Comparison of ENCODE assay signal across 36 cellular contexts in genomic region chr2:10638093-10638492, GRCh38.
"Had no signal": no experiment of that assay in that cellular context is flagged by ENCODE, and none has a peak within 500 bp of the region (broad histone marks: within the 10 kb centered on the region; RNA-seq: fewer than 3 reads in every experiment).

No MANE protein-coding gene starts in this region.

- H3K4me3 Mint-ChIP-seq: activated B cell treated with CpG ODN at 0.5 μM for 24 hours; activated CD4-positive, alpha-beta memory T cell treated with anti-CD3 and anti-CD28 coated beads for 36 hours; activated CD4-positive, alpha-beta T cell treated with anti-CD3 and anti-CD28 coated beads, Interleukin-2, amount 10 ng/mL, durations not matched to agents 24 days and 14 days; activated CD8-positive, alpha-beta T cell treated with anti-CD3 and anti-CD28 coated beads for 36 hours; activated naive CD4-positive, alpha-beta T cell treated with anti-CD3 and anti-CD28 coated beads for 36 hours; activated naive CD8-positive, alpha-beta T cell treated with anti-CD3 and anti-CD28 coated beads for 36 hours; activated T-cell treated with anti-CD3 and anti-CD28 coated beads, Interleukin-2, amount 50 U/mL, for 4 hours; activated T-cell treated with anti-CD3 and anti-CD28 coated beads, Interleukin-2, amount 50 U/mL, for 72 hours; activated T-helper 1 cell treated with anti-CD3 and anti-CD28 coated beads, Interleukin-12 subunit alpha, Interleukin-12 subunit beta, Interleukin-2, Interleukin-4 antibody, amounts not matched to agents 30 ng/mL and 10 ng/mL and 1 ng/mL, durations not matched to agents 14 hours and 24 hours and 36 hours; activated T-helper 17 cell treated with anti-CD3 and anti-CD28 coated beads, Interleukin-2, amount 50 U/mL, for 72 hours; T-helper 2 cell treated with Interferon-gamma antibody and Interleukin-4, amounts not matched to agents 5 μg/mL and 100 μg/mL, for 36 hours had no signal

- H3K27me3 ChIP-seq: adrenal gland, body of pancreas, brain microvascular endothelial cell, breast epithelium had no signal

- H3K27ac Mint-ChIP-seq: activated B cell treated with CpG ODN at 0.5 μM for 24 hours; activated CD4-positive, alpha-beta memory T cell treated with anti-CD3 and anti-CD28 coated beads for 36 hours; activated CD4-positive, alpha-beta T cell treated with anti-CD3 and anti-CD28 coated beads, Interleukin-2, amount 10 ng/mL, durations not matched to agents 24 days and 14 days; activated CD8-positive, alpha-beta T cell treated with anti-CD3 and anti-CD28 coated beads for 36 hours; activated naive CD4-positive, alpha-beta T cell treated with anti-CD3 and anti-CD28 coated beads for 36 hours; activated naive CD4-positive, alpha-beta T cell treated with anti-CD3 and anti-CD28 coated beads, Interleukin-2, amount 50 U/mL, for 72 hours; activated naive CD8-positive, alpha-beta T cell treated with anti-CD3 and anti-CD28 coated beads for 36 hours; activated T-helper 1 cell treated with anti-CD3 and anti-CD28 coated beads, Interleukin-12 subunit alpha, Interleukin-12 subunit beta, Interleukin-2, Interleukin-4 antibody, amounts not matched to agents 30 ng/mL and 10 ng/mL and 1 ng/mL, durations not matched to agents 14 hours and 24 hours and 36 hours; activated T-helper 17 cell treated with anti-CD3 and anti-CD28 coated beads, Interleukin-2, amount 50 U/mL, for 72 hours; T-helper 2 cell treated with Interferon-gamma antibody and Interleukin-4, amounts not matched to agents 5 μg/mL and 100 μg/mL, for 36 hours had no signal

- H3K4me1 ChIP-seq: body of pancreas, breast epithelium had no signal

- H3K4me1 Mint-ChIP-seq: activated B cell treated with CpG ODN at 0.5 μM for 24 hours; activated naive CD8-positive, alpha-beta T cell treated with anti-CD3 and anti-CD28 coated beads for 36 hours had no signal

- ATAC-seq: activated CD8-positive, alpha-beta T cell treated with anti-CD3 and anti-CD28 coated beads for 36 hours; activated naive CD4-positive, alpha-beta T cell treated with anti-CD3 and anti-CD28 coated beads, Interleukin-2, amount 50 U/mL, for 72 hours; activated T-cell treated with anti-CD3 and anti-CD28 coated beads, Interleukin-2, amount 50 U/mL, for 4 hours; activated T-cell treated with anti-CD3 and anti-CD28 coated beads, Interleukin-2, amount 50 U/mL, for 72 hours; activated T-helper 17 cell treated with anti-CD3 and anti-CD28 coated beads, Interleukin-2, amount 50 U/mL, for 72 hours; body of pancreas had no signal

- H3K4me3 ChIP-seq: adrenal gland, body of pancreas, breast epithelium had no signal

- DNase-seq: activated B cell treated with CpG ODN at 0.5 μM for 24 hours; activated CD4-positive, alpha-beta memory T cell treated with anti-CD3 and anti-CD28 coated beads for 36 hours; activated CD4-positive, alpha-beta T cell treated with anti-CD3 and anti-CD28 coated beads for 4 hours; activated CD4-positive, alpha-beta T cell treated with anti-CD3 and anti-CD28 coated beads, Interleukin-2, amount 10 ng/mL, durations not matched to agents 24 days and 14 days; activated CD4-positive, alpha-beta T cell treated with anti-CD3 and anti-CD28 coated beads, Interleukin-2, amount 50 U/mL, for 1 hour; activated CD4-positive, alpha-beta T cell treated with anti-CD3 and anti-CD28 coated beads, Interleukin-2, amount 50 U/mL, for 4 hours; activated CD4-positive, CD25-positive, alpha-beta regulatory T cell treated with anti-CD3 and anti-CD28 coated beads, Interleukin-2, amount 50 U/mL, for 72 hours; activated CD8-positive, alpha-beta memory T cell treated with anti-CD3 and anti-CD28 coated beads, Interleukin-2, amount 50 U/mL, for 4 hours; activated CD8-positive, alpha-beta T cell treated with anti-CD3 and anti-CD28 coated beads for 36 hours; activated effector memory CD4-positive, alpha-beta T cell treated with anti-CD3 and anti-CD28 coated beads, Interleukin-2, amount 50 U/mL, for 16 hours; activated gamma-delta T cell treated with Interleukin-2 at 50 U/mL for 16 hours; activated naive CD4-positive, alpha-beta T cell; activated naive CD4-positive, alpha-beta T cell treated with anti-CD3 and anti-CD28 coated beads for 36 hours; activated naive CD4-positive, alpha-beta T cell treated with anti-CD3 and anti-CD28 coated beads, Interleukin-2, amount 50 U/mL, for 16 hours; activated naive CD8-positive, alpha-beta T cell treated with anti-CD3 and anti-CD28 coated beads for 36 hours; activated T-cell treated with anti-CD3 and anti-CD28 coated beads for 4 hours; activated T-cell treated with anti-CD3 and anti-CD28 coated beads, Interleukin-2, amount 50 U/mL, for 1 hour; activated T-cell treated with anti-CD3 and anti-CD28 coated beads, Interleukin-2, amount 50 U/mL, for 4 hours; activated T-cell treated with anti-CD3 and anti-CD28 coated beads, Interleukin-2, amount 50 U/mL, for 72 hours; adrenal gland; amniotic stem cell; aorta; body of pancreas; brain microvascular endothelial cell; central memory CD4-positive, alpha-beta T cell; T-helper 2 cell; T-helper 9 cell had no signal

- H3K27ac ChIP-seq: adrenal gland, body of pancreas, brain microvascular endothelial cell, breast epithelium, VCaP had no signal

- H3K27me3 Mint-ChIP-seq: activated B cell treated with CpG ODN at 0.5 μM for 24 hours; activated CD4-positive, alpha-beta memory T cell treated with anti-CD3 and anti-CD28 coated beads for 36 hours; activated CD4-positive, alpha-beta T cell treated with anti-CD3 and anti-CD28 coated beads, Interleukin-2, amount 10 ng/mL, durations not matched to agents 24 days and 14 days; activated CD8-positive, alpha-beta T cell treated with anti-CD3 and anti-CD28 coated beads for 36 hours; activated naive CD8-positive, alpha-beta T cell treated with anti-CD3 and anti-CD28 coated beads for 36 hours; activated T-helper 17 cell treated with anti-CD3 and anti-CD28 coated beads, Interleukin-2, amount 50 U/mL, for 72 hours had no signal

- H3K9me3 ChIP-seq: adrenal gland, body of pancreas, breast epithelium had no signal

- H3K36me3 ChIP-seq: breast epithelium had no signal

- H3K9me3 Mint-ChIP-seq: activated B cell treated with CpG ODN at 0.5 μM for 24 hours; activated CD4-positive, alpha-beta memory T cell treated with anti-CD3 and anti-CD28 coated beads for 36 hours; activated CD4-positive, alpha-beta T cell treated with anti-CD3 and anti-CD28 coated beads, Interleukin-2, amount 10 ng/mL, durations not matched to agents 24 days and 14 days; activated CD8-positive, alpha-beta T cell treated with anti-CD3 and anti-CD28 coated beads for 36 hours; activated naive CD4-positive, alpha-beta T cell treated with anti-CD3 and anti-CD28 coated beads for 36 hours; activated naive CD4-positive, alpha-beta T cell treated with anti-CD3 and anti-CD28 coated beads, Interleukin-2, amount 50 U/mL, for 72 hours; activated naive CD8-positive, alpha-beta T cell treated with anti-CD3 and anti-CD28 coated beads for 36 hours; activated T-cell treated with anti-CD3 and anti-CD28 coated beads, Interleukin-2, amount 50 U/mL, for 4 hours; activated T-cell treated with anti-CD3 and anti-CD28 coated beads, Interleukin-2, amount 50 U/mL, for 72 hours; activated T-helper 1 cell treated with anti-CD3 and anti-CD28 coated beads, Interleukin-12 subunit alpha, Interleukin-12 subunit beta, Interleukin-2, Interleukin-4 antibody, amounts not matched to agents 30 ng/mL and 10 ng/mL and 1 ng/mL, durations not matched to agents 14 hours and 24 hours and 36 hours; activated T-helper 17 cell treated with anti-CD3 and anti-CD28 coated beads, Interleukin-2, amount 50 U/mL, for 72 hours; T-helper 2 cell treated with Interferon-gamma antibody and Interleukin-4, amounts not matched to agents 5 μg/mL and 100 μg/mL, for 36 hours had no signal

- FAIRE-seq: astrocyte, colon, TTC549 had no signal
